Comparison of ENCODE assay signal across 15 cellular contexts in the genomic region with DNA sequence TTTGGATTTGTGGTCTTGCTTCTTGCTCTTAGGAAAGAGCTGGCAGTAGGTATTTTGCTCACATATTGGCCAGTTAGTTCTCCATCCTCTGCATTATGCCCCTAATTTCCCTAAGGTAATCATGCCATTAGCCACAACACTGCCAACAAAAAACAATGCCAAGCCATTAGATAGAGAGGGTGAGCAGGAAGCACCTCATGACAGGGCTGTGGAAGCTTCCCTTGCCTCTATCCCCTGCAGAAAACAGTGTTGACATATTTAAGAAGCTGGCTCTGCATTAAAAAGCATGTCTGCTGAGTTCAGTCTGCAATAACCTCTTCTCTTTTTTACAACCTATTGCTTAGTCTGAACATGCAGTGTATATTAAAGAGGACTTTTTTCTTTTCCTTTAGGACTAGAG.
A peak's percentile ranks its signal among the peaks of the same experiment; 100 is the strongest.
DNase-seq lines count a peak whose midpoint lies in the region; ATAC-seq and TF ChIP-seq lines count a peak whose summit lies in the region.
"Had no signal": no experiment of that assay in that cellular context is flagged by ENCODE, and none has a peak within 500 bp of the region (broad histone marks: within the 10 kb centered on the region; RNA-seq: fewer than 3 reads in every experiment).

No MANE protein-coding gene starts in this region.

- DNase-seq in NCI-H748 (lab: John Stamatoyannopoulos, UW; ENCODE audit: unreplicated experiment) (peak; percentile 19), NCI-H748 treated with DMSO at 0.1 percent for 48 hours (lab: John Stamatoyannopoulos, UW) (no peak), GM23338 (ENCODE audit: low spot score) (no peak), endodermal cell (peak; percentile 17), retina (peak; percentile 8), superior temporal gyrus (ENCODE audit: extremely low spot score) (no peak)
- DNase-seq: 8988T; AML-193; Caco-2; CD8-positive, alpha-beta memory T cell; GM23248; H7; IMR-90 had no signal

- no peaks in the 10 kb centered on the region for H3K79me2 ChIP-seq in GM23338 (replicated peaks; ENCODE audit: insufficient read depth)

- H3K9me2 ChIP-seq in GM23338 (ENCODE audit: insufficient read depth): no peaks in the 10 kb centered on the region

- no peaks in the 10 kb centered on the region for H4K20me1 ChIP-seq in GM23338 (replicated peaks; ENCODE audit: insufficient read depth)
- H4K20me1 ChIP-seq: BLaER1 had no signal

- no peaks in the 10 kb centered on the region for H3F3A ChIP-seq in GM23338 (replicated peaks; ENCODE audit: low read depth)

- H3K27me3 ChIP-seq in GM23338 (ENCODE audit: insufficient read depth): no peaks in the 10 kb centered on the region
- H3K27me3 ChIP-seq in endodermal cell (ENCODE audit: control insufficient read depth, insufficient read depth, low read length, poor library complexity, severe bottlenecking): no peaks in the 10 kb centered on the region
- H3K27me3 ChIP-seq: BLaER1 had no signal

- H3K27ac Mint-ChIP-seq in GM23338 (no peak overlapping the region), endodermal cell (no peak overlapping the region)
- H3K27ac Mint-ChIP-seq: CD8-positive, alpha-beta memory T cell had no signal

- H3K9me3 ChIP-seq in endodermal cell (ENCODE audit: control insufficient read depth, low read length): peaks cover 5% of the 10 kb centered on the region

- H3K27ac ChIP-seq in GM23338 (ENCODE audit: low read depth) (no peak overlapping the region), endodermal cell (ENCODE audit: low read depth, low read length) (no peak overlapping the region)
- H3K27ac ChIP-seq: BLaER1, GM23248 had no signal

- H3K9me3 Mint-ChIP-seq in GM23338 (peaks cover 34% of the 10 kb centered on the region), endodermal cell (peaks cover 12% of the 10 kb centered on the region)

- H3K9ac ChIP-seq in endodermal cell (ENCODE audit: extremely low read depth, low read length, poor library complexity, severe bottlenecking): no peak overlapping the region
- H3K9ac ChIP-seq: BLaER1, GM23248 had no signal

- H3K4me1 Mint-ChIP-seq in GM23338 (peaks cover 31% of the 10 kb centered on the region), endodermal cell (peaks cover 3% of the 10 kb centered on the region)
- H3K4me1 Mint-ChIP-seq: CD8-positive, alpha-beta memory T cell had no signal

- H3K4me3 ChIP-seq in GM23338: no peak overlapping the region
- H3K4me3 ChIP-seq in endodermal cell (ENCODE audit: low read length): no peak overlapping the region
- H3K4me3 ChIP-seq: BLaER1, GM23248 had no signal

- ATAC-seq in GM23338 (no peak), HG03432 (IDR thresholded peaks at IDR 0.05; ENCODE audit: unreplicated experiment) (no peak)

- H3K36me3 ChIP-seq in GM23338 (ENCODE audit: insufficient read depth) (no peaks in the 10 kb centered on the region), endodermal cell (ENCODE audit: control insufficient read depth, insufficient read depth, low read length) (no peaks in the 10 kb centered on the region)
- H3K36me3 ChIP-seq: BLaER1 had no signal

- H3K27me3 Mint-ChIP-seq in GM23338 (ENCODE audit: insufficient read depth, low read depth, poor library complexity) (peaks cover 3% of the 10 kb centered on the region), endodermal cell (ENCODE audit: insufficient read depth) (peaks cover 1% of the 10 kb centered on the region)

- no peak for TF ChIP-seq CTCF in GM23338 (conservative IDR thresholded peaks at IDR 0.05; ENCODE audit: low read depth in 2 of 2)
- TF ChIP-seq CTCF in endodermal cell (conservative IDR thresholded peaks at IDR 0.05): no peak

- H3K4me3 Mint-ChIP-seq in GM23338 (no peak overlapping the region), endodermal cell (no peak overlapping the region)
- H3K4me3 Mint-ChIP-seq: CD8-positive, alpha-beta memory T cell had no signal

- no peak overlapping the region; the same call in 1 of the 2 replicates for H3K4me2 ChIP-seq in GM23338
- H3K4me2 ChIP-seq: BLaER1 had no signal

- peaks cover 22% of the 10 kb centered on the region for H3K36me3 Mint-ChIP-seq in GM23338 (ENCODE audit: low read depth)
- no peaks in the 10 kb centered on the region for H3K36me3 Mint-ChIP-seq in endodermal cell (ENCODE audit: low read depth)

- peak overlapping the region; percentile 49 for H2AFZ ChIP-seq in GM23338
- H2AFZ ChIP-seq: GM23248 had no signal

- H3K4me1 ChIP-seq in GM23338 (ENCODE audit: insufficient read depth) (peaks cover 15% of the 10 kb centered on the region), endodermal cell (ENCODE audit: control insufficient read depth, insufficient read depth, low read length) (no peaks in the 10 kb centered on the region)
- H3K4me1 ChIP-seq: Caco-2 had no signal

TF ChIP-seq in GM23338, 12 proteins besides CTCF, POLR2A, EP300 and RAD21 (continues in another document):
- TF ChIP-seq CREB1 (CRISPR knock-in tag; IDR thresholded peaks at IDR 0.05; ENCODE audit: low read depth) (no peak), STAT1 (IDR thresholded peaks at IDR 0.05; ENCODE audit: unreplicated experiment) (no peak), POLR2AphosphoS5 (IDR thresholded peaks at IDR 0.05; ENCODE audit: low read depth) (no peak), ZNF331 (CRISPR knock-in tag; IDR thresholded peaks at IDR 0.05; ENCODE audit: low read depth) (no peak), ZNF114 (CRISPR knock-in tag; IDR thresholded peaks at IDR 0.05) (no peak), EZH2 (IDR thresholded peaks at IDR 0.05; ENCODE audit: low read depth, unreplicated experiment) (no peak)
- TF ChIP-seq, protein P1, sequence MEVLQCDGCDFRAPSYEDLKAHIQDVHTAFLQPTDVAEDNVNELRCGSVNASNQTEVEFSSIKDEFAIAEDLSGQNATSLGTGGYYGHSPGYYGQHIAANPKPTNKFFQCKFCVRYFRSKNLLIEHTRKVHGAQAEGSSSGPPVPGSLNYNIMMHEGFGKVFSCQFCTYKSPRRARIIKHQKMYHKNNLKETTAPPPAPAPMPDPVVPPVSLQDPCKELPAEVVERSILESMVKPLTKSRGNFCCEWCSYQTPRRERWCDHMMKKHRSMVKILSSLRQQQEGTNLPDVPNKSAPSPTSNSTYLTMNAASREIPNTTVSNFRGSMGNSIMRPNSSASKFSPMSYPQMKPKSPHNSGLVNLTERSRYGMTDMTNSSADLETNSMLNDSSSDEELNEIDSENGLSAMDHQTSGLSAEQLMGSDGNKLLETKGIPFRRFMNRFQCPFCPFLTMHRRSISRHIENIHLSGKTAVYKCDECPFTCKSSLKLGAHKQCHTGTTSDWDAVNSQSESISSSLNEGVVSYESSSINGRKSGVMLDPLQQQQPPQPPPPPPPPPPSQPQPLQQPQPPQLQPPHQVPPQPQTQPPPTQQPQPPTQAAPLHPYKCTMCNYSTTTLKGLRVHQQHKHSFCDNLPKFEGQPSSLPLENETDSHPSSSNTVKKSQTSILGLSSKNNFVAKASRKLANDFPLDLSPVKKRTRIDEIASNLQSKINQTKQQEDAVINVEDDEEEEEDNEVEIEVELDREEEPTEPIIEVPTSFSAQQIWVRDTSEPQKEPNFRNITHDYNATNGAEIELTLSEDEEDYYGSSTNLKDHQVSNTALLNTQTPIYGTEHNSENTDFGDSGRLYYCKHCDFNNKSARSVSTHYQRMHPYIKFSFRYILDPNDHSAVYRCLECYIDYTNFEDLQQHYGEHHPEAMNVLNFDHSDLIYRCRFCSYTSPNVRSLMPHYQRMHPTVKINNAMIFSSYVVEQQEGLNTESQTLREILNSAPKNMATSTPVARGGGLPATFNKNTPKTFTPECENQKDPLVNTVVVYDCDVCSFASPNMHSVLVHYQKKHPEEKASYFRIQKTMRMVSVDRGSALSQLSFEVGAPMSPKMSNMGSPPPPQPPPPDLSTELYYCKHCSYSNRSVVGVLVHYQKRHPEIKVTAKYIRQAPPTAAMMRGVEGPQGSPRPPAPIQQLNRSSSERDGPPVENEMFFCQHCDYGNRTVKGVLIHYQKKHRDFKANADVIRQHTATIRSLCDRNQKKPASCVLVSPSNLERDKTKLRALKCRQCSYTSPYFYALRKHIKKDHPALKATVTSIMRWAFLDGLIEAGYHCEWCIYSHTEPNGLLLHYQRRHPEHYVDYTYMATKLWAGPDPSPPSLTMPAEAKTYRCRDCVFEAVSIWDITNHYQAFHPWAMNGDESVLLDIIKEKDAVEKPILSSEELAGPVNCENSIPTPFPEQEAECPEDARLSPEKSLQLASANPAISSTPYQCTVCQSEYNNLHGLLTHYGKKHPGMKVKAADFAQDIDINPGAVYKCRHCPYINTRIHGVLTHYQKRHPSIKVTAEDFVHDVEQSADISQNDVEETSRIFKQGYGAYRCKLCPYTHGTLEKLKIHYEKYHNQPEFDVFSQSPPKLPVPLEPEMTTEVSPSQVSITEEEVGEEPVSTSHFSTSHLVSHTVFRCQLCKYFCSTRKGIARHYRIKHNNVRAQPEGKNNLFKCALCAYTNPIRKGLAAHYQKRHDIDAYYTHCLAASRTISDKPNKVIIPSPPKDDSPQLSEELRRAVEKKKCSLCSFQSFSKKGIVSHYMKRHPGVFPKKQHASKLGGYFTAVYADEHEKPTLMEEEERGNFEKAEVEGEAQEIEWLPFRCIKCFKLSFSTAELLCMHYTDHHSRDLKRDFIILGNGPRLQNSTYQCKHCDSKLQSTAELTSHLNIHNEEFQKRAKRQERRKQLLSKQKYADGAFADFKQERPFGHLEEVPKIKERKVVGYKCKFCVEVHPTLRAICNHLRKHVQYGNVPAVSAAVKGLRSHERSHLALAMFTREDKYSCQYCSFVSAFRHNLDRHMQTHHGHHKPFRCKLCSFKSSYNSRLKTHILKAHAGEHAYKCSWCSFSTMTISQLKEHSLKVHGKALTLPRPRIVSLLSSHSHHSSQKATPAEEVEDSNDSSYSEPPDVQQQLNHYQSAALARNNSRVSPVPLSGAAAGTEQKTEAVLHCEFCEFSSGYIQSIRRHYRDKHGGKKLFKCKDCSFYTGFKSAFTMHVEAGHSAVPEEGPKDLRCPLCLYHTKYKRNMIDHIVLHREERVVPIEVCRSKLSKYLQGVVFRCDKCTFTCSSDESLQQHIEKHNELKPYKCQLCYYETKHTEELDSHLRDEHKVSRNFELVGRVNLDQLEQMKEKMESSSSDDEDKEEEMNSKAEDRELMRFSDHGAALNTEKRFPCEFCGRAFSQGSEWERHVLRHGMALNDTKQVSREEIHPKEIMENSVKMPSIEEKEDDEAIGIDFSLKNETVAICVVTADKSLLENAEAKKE (CRISPR knock-in tag; IDR thresholded peaks at IDR 0.05): no peak

Comparison
In these comparisons a context has a peak if more than half of its experiments do, and no peak if none do; other contexts are left out.
1. DNase-seq: peak in NCI-H748 (single experiment), endodermal cell (single experiment) and retina (single experiment); none in NCI-H748 treated with DMSO at 0.1 percent for 48 hours (single experiment), GM23338 (single experiment) and superior temporal gyrus (single experiment).